In genomic region chr9:85740821-85741111, GRCh38 we compare ENCODE assay signal across 8 cellular contexts. TPM values are rescaled to one million over a fixed set of nuclear protein-coding genes. Genes with fewer than 3 reads are reported as not detected.
DNase-seq lines count a peak whose midpoint lies in the region; ATAC-seq and TF ChIP-seq lines count a peak whose summit lies in the region.

No MANE protein-coding gene starts in this region.

- H3K9ac ChIP-seq in trophoblast cell (ENCODE audit: low read length): peak overlapping the region; percentile 39

- no peak overlapping the region for H2BK120ac ChIP-seq in trophoblast cell (ENCODE audit: insufficient read depth, low read length, poor library complexity)

- H2AFZ ChIP-seq in trophoblast cell (ENCODE audit: insufficient read depth, low read length, poor library complexity): peak overlapping the region; percentile 55

- H3K4me1 ChIP-seq in trophoblast cell (ENCODE audit: control insufficient read depth in 1 of 2, insufficient read depth in 2 of 2, low read length in 2 of 2): no peaks in the 10 kb centered on the region

- no peak for TF ChIP-seq CTCF in HFF-Myc (IDR thresholded peaks at IDR 0.05; ENCODE audit: low read depth, low read length, missing control alignments)

- no peak overlapping the region for H2AK5ac ChIP-seq in trophoblast cell (ENCODE audit: low read length)

- H2BK5ac ChIP-seq in trophoblast cell (ENCODE audit: low read depth, low read length, poor library complexity): no peak overlapping the region

- no peak overlapping the region for H2BK12ac ChIP-seq in trophoblast cell (ENCODE audit: low read length)

- H3K23ac ChIP-seq in trophoblast cell (ENCODE audit: low read length): no peak overlapping the region

- no peak for ATAC-seq in GM21515 (IDR thresholded peaks at IDR 0.05; ENCODE audit: unreplicated experiment)

- H3K36me3 ChIP-seq in trophoblast cell (ENCODE audit: control insufficient read depth in 1 of 2, insufficient read depth in 2 of 2, low read length in 2 of 2): no peaks in the 10 kb centered on the region

- peaks cover 3% of the 10 kb centered on the region for H3K79me2 ChIP-seq in trophoblast cell (ENCODE audit: control insufficient read depth, insufficient read depth, low read length, poor library complexity)

- no peak overlapping the region for H4K91ac ChIP-seq in trophoblast cell (ENCODE audit: low read depth, low read length)

- no peak overlapping the region for H3K4ac ChIP-seq in trophoblast cell (ENCODE audit: low read depth, low read length)

- H3K9me3 Mint-ChIP-seq in T-helper 2 cell treated with Interferon-gamma antibody and Interleukin-4, amounts not matched to agents 5 μg/mL and 100 μg/mL, for 36 hours: no peaks in the 10 kb centered on the region

- peak overlapping the region; percentile 91 for H3K4me3 Mint-ChIP-seq in T-helper 2 cell treated with Interferon-gamma antibody and Interleukin-4, amounts not matched to agents 5 μg/mL and 100 μg/mL, for 36 hours

- H3K27me3 Mint-ChIP-seq in T-helper 2 cell treated with Interferon-gamma antibody and Interleukin-4, amounts not matched to agents 5 μg/mL and 100 μg/mL, for 36 hours (ENCODE audit: low read depth): peaks cover 6% of the 10 kb centered on the region

- H3K27ac ChIP-seq in trophoblast cell (ENCODE audit: low read depth, low read length): no peak overlapping the region

- H4K8ac ChIP-seq in trophoblast cell (ENCODE audit: low read depth, low read length): peak overlapping the region; percentile 58

- no peak overlapping the region for H3K14ac ChIP-seq in trophoblast cell (ENCODE audit: low read length)

- peak overlapping the region; percentile 99 for H3K27ac Mint-ChIP-seq in T-helper 2 cell treated with Interferon-gamma antibody and Interleukin-4, amounts not matched to agents 5 μg/mL and 100 μg/mL, for 36 hours

- no peak overlapping the region for H3K18ac ChIP-seq in trophoblast cell (ENCODE audit: low read length)

- H3K4me1 Mint-ChIP-seq in T-helper 2 cell treated with Interferon-gamma antibody and Interleukin-4, amounts not matched to agents 5 μg/mL and 100 μg/mL, for 36 hours (ENCODE audit: low read depth): peaks cover 36% of the 10 kb centered on the region

- peak overlapping the region; percentile 83 for H3K4me3 ChIP-seq in HFF-Myc (replicated peaks; ENCODE audit: low read depth, low read length)
- H3K4me3 ChIP-seq in trophoblast cell (ENCODE audit: low read depth, low read length): peak overlapping the region; percentile 97

- peak; percentile 60 for DNase-seq in Ammon's horn (ENCODE audit: low spot score)
- no peak for DNase-seq in HFF-Myc (ENCODE audit: extremely low read depth, low read depth)
- DNase-seq in T-helper 2 cell treated with Interferon-gamma antibody and Interleukin-4, amounts not matched to agents 5 μg/mL and 100 μg/mL, for 36 hours (ENCODE audit: low spot score): peak; percentile 55
- peak; percentile 35 for DNase-seq in fibroblast of peridontal ligament (ENCODE audit: extremely low read depth)
- no peak for DNase-seq in trophoblast cell
- DNase-seq in T1000 (lab: John Stamatoyannopoulos, UW): no peak
- no peak for DNase-seq in effector CD8-positive, alpha-beta T cell (lab: John Stamatoyannopoulos, UW)

- H3K9me3 ChIP-seq in trophoblast cell (ENCODE audit: insufficient read depth, low read depth, low read length): no peaks in the 10 kb centered on the region

- no peaks in the 10 kb centered on the region for H3K27me3 ChIP-seq in trophoblast cell (ENCODE audit: insufficient read depth, low read length)

- no peaks in the 10 kb centered on the region for H3K36me3 Mint-ChIP-seq in T-helper 2 cell treated with Interferon-gamma antibody and Interleukin-4, amounts not matched to agents 5 μg/mL and 100 μg/mL, for 36 hours (ENCODE audit: low read depth)

- no peak overlapping the region for H4K12ac ChIP-seq in trophoblast cell (ENCODE audit: low read depth, low read length)

- no CpG with 5 or more reads among the region's 9 CpGs for WGBS in trophoblast cell (ENCODE audit: extremely low coverage, insufficient coverage, insufficient read length)

- peak overlapping the region; percentile 83 for H3K4me2 ChIP-seq in trophoblast cell (ENCODE audit: low read length)

- peaks cover 5% of the 10 kb centered on the region for H3K79me1 ChIP-seq in trophoblast cell (ENCODE audit: low read length)

RNA-seq across cellular contexts. Expression of gene AGTPBP1, which starts 1.0 kb away (rescaled TPM):
- 10.8 and 11.1 TPM in 2 replicates for polyA plus RNA-seq in trophoblast cell (2013)

Comparison
In these comparisons a context has a peak if more than half of its experiments do, and no peak if none do; other contexts are left out.
1. DNase-seq: peak in Ammon's horn (single experiment), T-helper 2 cell treated with Interferon-gamma antibody and Interleukin-4, amounts not matched to agents 5 μg/mL and 100 μg/mL, for 36 hours (single experiment) and fibroblast of peridontal ligament (single experiment); none in HFF-Myc (single experiment), trophoblast cell (0 of 2), T1000 (single experiment) and effector CD8-positive, alpha-beta T cell (single experiment).